Comparison of ENCODE assay signal across 20 cellular contexts in genomic region chr3:8298021-8298954, GRCh38.
"Had no signal": no experiment of that assay in that cellular context is flagged by ENCODE, and none has a peak within 500 bp of the region (broad histone marks: within the 10 kb centered on the region; RNA-seq: fewer than 3 reads in every experiment).

No MANE protein-coding gene starts in this region.

- H3K27me3 Mint-ChIP-seq: activated B cell treated with CpG ODN at 0.5 μM for 24 hours; activated CD4-positive, alpha-beta memory T cell treated with anti-CD3 and anti-CD28 coated beads for 36 hours; activated naive CD4-positive, alpha-beta T cell treated with anti-CD3 and anti-CD28 coated beads, Interleukin-2, amount 10 ng/mL, durations not matched to agents 7 days and 5 days; dendritic cell treated with granulocyte-macrophage colony-stimulating factor and Interleukin-4, amounts not matched to agents 40 ng/mL and 50 ng/mL, for 4 days; progenitor cell of endocrine pancreas had no signal

- H3K27ac Mint-ChIP-seq: activated B cell treated with CpG ODN at 0.5 μM for 24 hours; activated CD4-positive, alpha-beta memory T cell treated with anti-CD3 and anti-CD28 coated beads for 36 hours; activated CD4-positive, alpha-beta T cell treated with anti-CD3 and anti-CD28 coated beads for 36 hours; activated naive CD4-positive, alpha-beta T cell treated with anti-CD3 and anti-CD28 coated beads, Interleukin-2, amount 10 ng/mL, durations not matched to agents 7 days and 5 days; dendritic cell treated with granulocyte-macrophage colony-stimulating factor and Interleukin-4, amounts not matched to agents 40 ng/mL and 50 ng/mL, for 4 days; mesothelial cell of epicardium; natural killer cell treated with Interleukin-12 subunit alpha and Interleukin-12 subunit beta and Interleukin-15 and Interleukin-18, amount 100 ng/mL, for 72 hours; progenitor cell of endocrine pancreas; stimulated activated memory B cell treated with anti-CD40 and anti-IgM and Interleukin-4, amounts not matched to agents 10 μg/mL and 1 μg/mL and 100 μg/mL, for 72 hours had no signal

- H3K4me1 Mint-ChIP-seq: activated B cell treated with CpG ODN at 0.5 μM for 24 hours had no signal

- H3K4me3 Mint-ChIP-seq: activated B cell treated with CpG ODN at 0.5 μM for 24 hours; activated CD4-positive, alpha-beta memory T cell treated with anti-CD3 and anti-CD28 coated beads for 36 hours; activated CD4-positive, alpha-beta T cell treated with anti-CD3 and anti-CD28 coated beads for 36 hours; activated naive CD4-positive, alpha-beta T cell treated with anti-CD3 and anti-CD28 coated beads, Interleukin-2, amount 10 ng/mL, durations not matched to agents 7 days and 5 days; dendritic cell treated with granulocyte-macrophage colony-stimulating factor and Interleukin-4, amounts not matched to agents 40 ng/mL and 50 ng/mL, for 4 days; mesothelial cell of epicardium; natural killer cell treated with Interleukin-12 subunit alpha and Interleukin-12 subunit beta and Interleukin-15 and Interleukin-18, amount 100 ng/mL, for 72 hours; stimulated activated memory B cell treated with anti-CD40 and anti-IgM and Interleukin-4, amounts not matched to agents 10 μg/mL and 1 μg/mL and 100 μg/mL, for 72 hours had no signal

- H3K36me3 Mint-ChIP-seq: activated CD4-positive, alpha-beta memory T cell treated with anti-CD3 and anti-CD28 coated beads for 36 hours; activated naive CD4-positive, alpha-beta T cell treated with anti-CD3 and anti-CD28 coated beads, Interleukin-2, amount 10 ng/mL, durations not matched to agents 7 days and 5 days; mesothelial cell of epicardium; natural killer cell treated with Interleukin-12 subunit alpha and Interleukin-12 subunit beta and Interleukin-15 and Interleukin-18, amount 100 ng/mL, for 72 hours; stimulated activated memory B cell treated with anti-CD40 and anti-IgM and Interleukin-4, amounts not matched to agents 10 μg/mL and 1 μg/mL and 100 μg/mL, for 72 hours had no signal

- DNase-seq: activated B cell treated with CpG ODN at 0.5 μM for 24 hours; activated CD4-positive, alpha-beta memory T cell treated with anti-CD3 and anti-CD28 coated beads for 36 hours; activated CD4-positive, alpha-beta T cell treated with anti-CD3 and anti-CD28 coated beads for 36 hours; activated effector memory CD4-positive, alpha-beta T cell treated with anti-CD3 and anti-CD28 coated beads, Interleukin-2, amount 50 U/mL, for 16 hours; activated naive CD4-positive, alpha-beta T cell treated with anti-CD3 and anti-CD28 coated beads, Interleukin-2, amount 10 ng/mL, durations not matched to agents 7 days and 5 days; body of pancreas; effector CD8-positive, alpha-beta T cell; hippocampal formation; kidney glomerular epithelial cell; left ventricle myocardium inferior; retina; sigmoid colon; stimulated activated CD4-positive, alpha-beta T cell treated with anti-CD3 and anti-CD28 coated beads, Interleukin-15, amount 100 ng/mL, for 24 hours; stomach; T1000 had no signal

- H3K9me3 Mint-ChIP-seq: activated B cell treated with CpG ODN at 0.5 μM for 24 hours; activated CD4-positive, alpha-beta memory T cell treated with anti-CD3 and anti-CD28 coated beads for 36 hours; activated naive CD4-positive, alpha-beta T cell treated with anti-CD3 and anti-CD28 coated beads, Interleukin-2, amount 10 ng/mL, durations not matched to agents 7 days and 5 days; dendritic cell treated with granulocyte-macrophage colony-stimulating factor and Interleukin-4, amounts not matched to agents 40 ng/mL and 50 ng/mL, for 4 days; mesothelial cell of epicardium; natural killer cell treated with Interleukin-12 subunit alpha and Interleukin-12 subunit beta and Interleukin-15 and Interleukin-18, amount 100 ng/mL, for 72 hours; stimulated activated memory B cell treated with anti-CD40 and anti-IgM and Interleukin-4, amounts not matched to agents 10 μg/mL and 1 μg/mL and 100 μg/mL, for 72 hours had no signal
